Comparison of ENCODE assay signal across 10 cellular contexts in genomic region chr6:158879180-158879579, GRCh38.
DNase-seq lines count a peak whose midpoint lies in the region; ATAC-seq lines count a peak whose summit lies in the region.
"Had no signal": no experiment of that assay in that cellular context is flagged by ENCODE, and none has a peak within 500 bp of the region (broad histone marks: within the 10 kb centered on the region; RNA-seq: fewer than 3 reads in every experiment).

No MANE protein-coding gene starts in this region.

- no peak for ATAC-seq in HG03565 (IDR thresholded peaks at IDR 0.05; ENCODE audit: unreplicated experiment)
- no peak for ATAC-seq in GM19328 (IDR thresholded peaks at IDR 0.05; ENCODE audit: unreplicated experiment)

- DNase-seq in stimulated activated naive CD4-positive, alpha-beta T cell treated with Interleukin-2 at 50 U/mL for 16 hours (lab: John Stamatoyannopoulos, UW), result peak; percentile 65
- DNase-seq in stimulated activated naive CD4-positive, alpha-beta T cell (lab: John Stamatoyannopoulos, UW), result no peak
- DNase-seq in activated CD8-positive, alpha-beta memory T cell treated with anti-CD3 and anti-CD28 coated beads, Interleukin-2, amount 50 U/mL, for 48 hours, result peak; percentile 81
- DNase-seq in kidney tubule cell (ENCODE audit: low spot score) (peak; percentile 52), NCI-H1436 treated with DMSO at 0.1 percent for 48 hours (lab: John Stamatoyannopoulos, UW) (no peak), T-helper 9 cell (no peak)
- DNase-seq: NCI-H510A, SW 1271 had no signal

Comparison
In these comparisons a context has a peak if more than half of its experiments do, and no peak if none do; other contexts are left out.
1. DNase-seq: peak in stimulated activated naive CD4-positive, alpha-beta T cell treated with Interleukin-2 at 50 U/mL for 16 hours (single experiment), activated CD8-positive, alpha-beta memory T cell treated with anti-CD3 and anti-CD28 coated beads, Interleukin-2, amount 50 U/mL, for 48 hours (single experiment) and kidney tubule cell (single experiment); none in stimulated activated naive CD4-positive, alpha-beta T cell (0 of 6), NCI-H1436 treated with DMSO at 0.1 percent for 48 hours (single experiment) and T-helper 9 cell (single experiment).